Comparison of ENCODE assay signal across 1 cellular context in the genomic region with DNA sequence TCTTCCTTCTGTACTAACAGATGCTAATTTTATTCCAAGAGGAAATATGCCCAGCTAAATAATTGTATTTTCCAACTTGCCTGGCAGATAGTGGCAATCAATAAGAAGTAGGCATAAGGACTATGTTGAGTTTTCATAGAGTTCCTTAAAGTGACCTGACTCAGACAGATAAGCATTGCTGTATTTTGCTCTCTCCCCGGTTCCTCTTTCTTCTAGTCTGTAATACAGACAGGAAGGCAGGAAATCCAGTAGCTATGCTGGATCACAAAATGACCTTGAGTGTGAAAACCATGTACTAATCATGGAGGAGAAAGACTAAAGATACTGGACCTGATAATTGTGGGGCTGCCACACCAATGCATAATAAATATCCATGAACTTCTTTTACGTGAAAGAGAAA.
TF ChIP-seq lines count a peak whose summit lies in the region.

No MANE protein-coding gene starts in this region.

TF ChIP-seq in H1, 55 proteins besides CTCF, POLR2A, EP300 and RAD21 (continued from another document):
- TF ChIP-seq CBX5 (IDR thresholded peaks at IDR 0.05; ENCODE audit: low read depth, low read length): no peak
